In genomic region chr17:13051876-13052275, GRCh38 we compare ENCODE assay signal across 31 cellular contexts.
"Had no signal": no experiment of that assay in that cellular context is flagged by ENCODE, and none has a peak within 500 bp of the region (broad histone marks: within the 10 kb centered on the region; RNA-seq: fewer than 3 reads in every experiment).

No MANE protein-coding gene starts in this region.

- DNase-seq: activated B cell treated with CpG ODN at 0.5 μM for 24 hours; activated CD4-positive, alpha-beta memory T cell treated with anti-CD3 and anti-CD28 coated beads for 36 hours; activated CD4-positive, alpha-beta T cell treated with anti-CD3 and anti-CD28 coated beads for 4 hours; activated CD4-positive, alpha-beta T cell treated with anti-CD3 and anti-CD28 coated beads, Interleukin-2, amount 10 ng/mL, durations not matched to agents 24 days and 14 days; activated CD4-positive, alpha-beta T cell treated with anti-CD3 and anti-CD28 coated beads, Interleukin-2, amount 50 U/mL, for 1 hour; activated CD4-positive, alpha-beta T cell treated with anti-CD3 and anti-CD28 coated beads, Interleukin-2, amount 50 U/mL, for 4 hours; activated CD4-positive, CD25-positive, alpha-beta regulatory T cell treated with anti-CD3 and anti-CD28 coated beads, Interleukin-2, amount 50 U/mL, for 72 hours; activated CD8-positive, alpha-beta memory T cell treated with anti-CD3 and anti-CD28 coated beads, Interleukin-2, amount 50 U/mL, for 4 hours; activated CD8-positive, alpha-beta T cell treated with anti-CD3 and anti-CD28 coated beads for 36 hours; activated effector memory CD4-positive, alpha-beta T cell treated with Interleukin-2 at 50 U/mL for 16 hours; activated gamma-delta T cell; activated naive CD4-positive, alpha-beta T cell treated with anti-CD3 and anti-CD28 coated beads, Interleukin-2, amount 10 ng/mL, durations not matched to agents 7 days and 5 days; activated naive CD4-positive, alpha-beta T cell treated with Interleukin-2 at 50 U/mL for 16 hours; activated naive CD8-positive, alpha-beta T cell treated with anti-CD3 and anti-CD28 coated beads, Interleukin-2, amount 10 ng/mL, durations not matched to agents 7 days and 5 days; activated naive CD8-positive, alpha-beta T cell treated with anti-CD3 and anti-CD28 coated beads, Interleukin-2, amount 50 U/mL, for 24 hours; activated T-cell treated with anti-CD3 and anti-CD28 coated beads for 4 hours; activated T-cell treated with anti-CD3 and anti-CD28 coated beads, Interleukin-2, amount 50 U/mL, for 1 hour; activated T-cell treated with anti-CD3 and anti-CD28 coated beads, Interleukin-2, amount 50 U/mL, for 48 hours; T-helper 1 cell; T-helper 2 cell; T-helper 9 cell had no signal

- H3K4me1 Mint-ChIP-seq: activated B cell treated with CpG ODN at 0.5 μM for 24 hours; activated CD4-positive, alpha-beta T cell treated with anti-CD3 and anti-CD28 coated beads, Interleukin-2, amount 10 ng/mL, durations not matched to agents 24 days and 14 days; activated naive CD4-positive, alpha-beta T cell treated with anti-CD3 and anti-CD28 coated beads, Interleukin-2, amount 10 ng/mL, durations not matched to agents 7 days and 5 days; activated naive CD4-positive, alpha-beta T cell treated with anti-CD3 and anti-CD28 coated beads, Interleukin-2, amount 50 U/mL, for 24 hours; activated naive CD8-positive, alpha-beta T cell treated with anti-CD3 and anti-CD28 coated beads, Interleukin-2, amount 10 ng/mL, durations not matched to agents 7 days and 5 days; activated naive CD8-positive, alpha-beta T cell treated with anti-CD3 and anti-CD28 coated beads, Interleukin-2, amount 50 U/mL, for 24 hours; brain; central memory CD8-positive, alpha-beta T cell had no signal

- H3K27me3 Mint-ChIP-seq: activated CD4-positive, alpha-beta T cell treated with anti-CD3 and anti-CD28 coated beads, Interleukin-2, amount 10 ng/mL, durations not matched to agents 24 days and 14 days had no signal

- H3K9me3 ChIP-seq: ascending aorta had no signal

- H3K36me3 ChIP-seq: ascending aorta, cardiac muscle cell had no signal

- H3K4me1 ChIP-seq: ascending aorta had no signal

- H3K27ac Mint-ChIP-seq: activated B cell treated with CpG ODN at 0.5 μM for 24 hours; activated CD4-positive, alpha-beta memory T cell treated with anti-CD3 and anti-CD28 coated beads for 36 hours; activated CD4-positive, alpha-beta T cell treated with anti-CD3 and anti-CD28 coated beads, Interleukin-2, amount 10 ng/mL, durations not matched to agents 24 days and 14 days; activated CD8-positive, alpha-beta T cell treated with anti-CD3 and anti-CD28 coated beads for 36 hours; activated naive CD4-positive, alpha-beta T cell treated with anti-CD3 and anti-CD28 coated beads, Interleukin-2, amount 10 ng/mL, durations not matched to agents 7 days and 5 days; activated naive CD4-positive, alpha-beta T cell treated with anti-CD3 and anti-CD28 coated beads, Interleukin-2, amount 50 U/mL, for 24 hours; activated naive CD8-positive, alpha-beta T cell; activated naive CD8-positive, alpha-beta T cell treated with anti-CD3 and anti-CD28 coated beads, Interleukin-2, amount 10 ng/mL, durations not matched to agents 7 days and 5 days; activated naive CD8-positive, alpha-beta T cell treated with anti-CD3 and anti-CD28 coated beads, Interleukin-2, amount 50 U/mL, for 24 hours; activated T-helper 2 cell treated with anti-CD3 and anti-CD28 coated beads, Interferon-gamma antibody, Interleukin-2, Interleukin-4, amounts not matched to agents 10 μg/mL and 5 μg/mL and 100 μg/mL, durations not matched to agents 14 hours and 24 hours and 36 hours; brain; T-helper 1 cell treated with Interleukin-12 subunit alpha and Interleukin-12 subunit beta and Interleukin-4 antibody, amounts not matched to agents 30 μg/mL and 1 μg/mL, for 36 hours; T-helper 2 cell treated with Interferon-gamma antibody and Interleukin-4, amounts not matched to agents 5 μg/mL and 100 μg/mL, for 36 hours had no signal

- H3K9me3 Mint-ChIP-seq: activated B cell treated with CpG ODN at 0.5 μM for 24 hours; activated CD4-positive, alpha-beta memory T cell treated with anti-CD3 and anti-CD28 coated beads for 36 hours; activated CD8-positive, alpha-beta T cell treated with anti-CD3 and anti-CD28 coated beads for 36 hours; activated naive CD4-positive, alpha-beta T cell treated with anti-CD3 and anti-CD28 coated beads, Interleukin-2, amount 10 ng/mL, durations not matched to agents 7 days and 5 days; activated naive CD4-positive, alpha-beta T cell treated with anti-CD3 and anti-CD28 coated beads, Interleukin-2, amount 50 U/mL, for 24 hours; activated naive CD8-positive, alpha-beta T cell treated with anti-CD3 and anti-CD28 coated beads, Interleukin-2, amount 50 U/mL, for 24 hours; activated T-helper 2 cell treated with anti-CD3 and anti-CD28 coated beads, Interferon-gamma antibody, Interleukin-2, Interleukin-4, amounts not matched to agents 10 μg/mL and 5 μg/mL and 100 μg/mL, durations not matched to agents 14 hours and 24 hours and 36 hours; central memory CD8-positive, alpha-beta T cell; T-helper 2 cell treated with Interferon-gamma antibody and Interleukin-4, amounts not matched to agents 5 μg/mL and 100 μg/mL, for 36 hours had no signal

- H3K27me3 ChIP-seq: ascending aorta, cardiac muscle cell had no signal

- H3K36me3 Mint-ChIP-seq: activated CD4-positive, alpha-beta memory T cell treated with anti-CD3 and anti-CD28 coated beads for 36 hours; activated naive CD4-positive, alpha-beta T cell treated with anti-CD3 and anti-CD28 coated beads, Interleukin-2, amount 10 ng/mL, durations not matched to agents 7 days and 5 days; activated naive CD4-positive, alpha-beta T cell treated with anti-CD3 and anti-CD28 coated beads, Interleukin-2, amount 50 U/mL, for 24 hours; activated naive CD8-positive, alpha-beta T cell; activated naive CD8-positive, alpha-beta T cell treated with anti-CD3 and anti-CD28 coated beads, Interleukin-2, amount 10 ng/mL, durations not matched to agents 7 days and 5 days; brain had no signal

- H3K27ac ChIP-seq: ascending aorta, cardiac muscle cell, VCaP had no signal

- ATAC-seq: activated CD8-positive, alpha-beta T cell treated with anti-CD3 and anti-CD28 coated beads for 36 hours; activated naive CD8-positive, alpha-beta T cell treated with anti-CD3 and anti-CD28 coated beads, Interleukin-2, amount 50 U/mL, for 24 hours had no signal

- H3K4me3 ChIP-seq: ascending aorta, cardiac muscle cell had no signal

- H3K4me3 Mint-ChIP-seq: activated B cell treated with CpG ODN at 0.5 μM for 24 hours; activated CD4-positive, alpha-beta memory T cell treated with anti-CD3 and anti-CD28 coated beads for 36 hours; activated CD4-positive, alpha-beta T cell treated with anti-CD3 and anti-CD28 coated beads, Interleukin-2, amount 10 ng/mL, durations not matched to agents 24 days and 14 days; activated CD8-positive, alpha-beta T cell treated with anti-CD3 and anti-CD28 coated beads for 36 hours; activated naive CD4-positive, alpha-beta T cell treated with anti-CD3 and anti-CD28 coated beads, Interleukin-2, amount 10 ng/mL, durations not matched to agents 7 days and 5 days; activated naive CD4-positive, alpha-beta T cell treated with anti-CD3 and anti-CD28 coated beads, Interleukin-2, amount 50 U/mL, for 24 hours; activated naive CD8-positive, alpha-beta T cell; activated naive CD8-positive, alpha-beta T cell treated with anti-CD3 and anti-CD28 coated beads, Interleukin-2, amount 10 ng/mL, durations not matched to agents 7 days and 5 days; activated naive CD8-positive, alpha-beta T cell treated with anti-CD3 and anti-CD28 coated beads, Interleukin-2, amount 50 U/mL, for 24 hours; brain; central memory CD8-positive, alpha-beta T cell; T-helper 1 cell treated with Interleukin-12 subunit alpha and Interleukin-12 subunit beta and Interleukin-4 antibody, amounts not matched to agents 30 μg/mL and 1 μg/mL, for 36 hours; T-helper 2 cell treated with Interferon-gamma antibody and Interleukin-4, amounts not matched to agents 5 μg/mL and 100 μg/mL, for 36 hours had no signal
